Comparison of ENCODE assay signal across 22 cellular contexts in the genomic region with DNA sequence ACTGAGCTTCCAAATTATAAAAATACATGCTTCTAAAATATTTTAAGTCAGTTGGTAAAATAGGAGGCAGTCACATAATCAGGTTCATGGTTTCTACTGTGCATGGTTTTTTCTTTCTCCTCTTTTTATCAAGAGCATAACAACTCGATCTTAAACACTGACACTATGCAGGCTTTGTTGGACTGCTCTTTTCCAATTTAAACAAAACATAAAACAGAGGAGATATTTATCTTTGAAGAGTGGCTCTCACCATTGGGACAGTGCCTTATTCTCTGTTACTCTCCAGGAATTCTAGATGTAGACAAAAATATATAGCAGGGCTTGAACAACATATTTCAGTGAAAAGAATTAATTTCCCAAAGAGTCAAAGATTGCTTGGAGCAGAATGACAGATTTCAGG.
"Had no signal": no experiment of that assay in that cellular context is flagged by ENCODE, and none has a peak within 500 bp of the region (broad histone marks: within the 10 kb centered on the region; RNA-seq: fewer than 3 reads in every experiment).

No MANE protein-coding gene starts in this region.

- ATAC-seq: activated CD4-positive, alpha-beta T cell treated with anti-CD3 and anti-CD28 coated beads for 36 hours had no signal

- H3K36me3 Mint-ChIP-seq: activated naive CD8-positive, alpha-beta T cell treated with anti-CD3 and anti-CD28 coated beads, Interleukin-2, amount 10 ng/mL, durations not matched to agents 7 days and 5 days had no signal

- H3K27me3 ChIP-seq: breast epithelium, Peyer's patch had no signal

- H3K36me3 ChIP-seq: breast epithelium, Peyer's patch, WERI-Rb-1 had no signal

- DNase-seq: activated CD4-positive, alpha-beta memory T cell treated with anti-CD3 and anti-CD28 coated beads, Interleukin-2, amount 10 ng/mL, durations not matched to agents 7 days and 5 days; activated CD4-positive, alpha-beta T cell treated with anti-CD3 and anti-CD28 coated beads for 36 hours; activated CD4-positive, alpha-beta T cell treated with anti-CD3 and anti-CD28 coated beads, Interleukin-2, amount 50 U/mL, for 1 hour; activated CD8-positive, alpha-beta memory T cell treated with anti-CD3 and anti-CD28 coated beads, Interleukin-2, amount 50 U/mL, for 4 hours; activated naive CD4-positive, alpha-beta T cell treated with anti-CD3 and anti-CD28 coated beads, Interleukin-2, amount 50 U/mL, for 16 hours; activated naive CD8-positive, alpha-beta T cell treated with anti-CD3 and anti-CD28 coated beads, Interleukin-2, amount 10 ng/mL, durations not matched to agents 7 days and 5 days; aorta; caudate nucleus; NCI-H1092; NCI-H1417; NCI-H1694; NCI-H2029; NCI-H2107; NCI-H345; NCI-H510A; NCI-H69; Peyer's patch; SHP77; T-helper 1 cell; WERI-Rb-1 had no signal

- H3K9me3 ChIP-seq: breast epithelium, Peyer's patch had no signal

- H3K9ac ChIP-seq: KMS-11 had no signal

- H3K4me1 ChIP-seq: breast epithelium, Peyer's patch had no signal

- H3K27ac Mint-ChIP-seq: activated CD4-positive, alpha-beta memory T cell treated with anti-CD3 and anti-CD28 coated beads, Interleukin-2, amount 10 ng/mL, durations not matched to agents 7 days and 5 days; activated CD4-positive, alpha-beta T cell treated with anti-CD3 and anti-CD28 coated beads for 36 hours; activated naive CD8-positive, alpha-beta T cell treated with anti-CD3 and anti-CD28 coated beads, Interleukin-2, amount 10 ng/mL, durations not matched to agents 7 days and 5 days had no signal

- H3K27ac ChIP-seq: breast epithelium, KMS-11, Peyer's patch, WERI-Rb-1 had no signal

- H3K4me2 ChIP-seq: KMS-11 had no signal

- H3K27me3 Mint-ChIP-seq: activated CD4-positive, alpha-beta memory T cell treated with anti-CD3 and anti-CD28 coated beads, Interleukin-2, amount 10 ng/mL, durations not matched to agents 7 days and 5 days; activated CD4-positive, alpha-beta T cell treated with anti-CD3 and anti-CD28 coated beads for 36 hours; activated naive CD8-positive, alpha-beta T cell treated with anti-CD3 and anti-CD28 coated beads, Interleukin-2, amount 10 ng/mL, durations not matched to agents 7 days and 5 days had no signal

- H3K4me1 Mint-ChIP-seq: activated CD4-positive, alpha-beta memory T cell treated with anti-CD3 and anti-CD28 coated beads, Interleukin-2, amount 10 ng/mL, durations not matched to agents 7 days and 5 days; activated CD4-positive, alpha-beta T cell treated with anti-CD3 and anti-CD28 coated beads for 36 hours; activated naive CD8-positive, alpha-beta T cell treated with anti-CD3 and anti-CD28 coated beads, Interleukin-2, amount 10 ng/mL, durations not matched to agents 7 days and 5 days had no signal

- H3K4me3 ChIP-seq: breast epithelium, Peyer's patch had no signal

- H3K4me3 Mint-ChIP-seq: activated CD4-positive, alpha-beta memory T cell treated with anti-CD3 and anti-CD28 coated beads, Interleukin-2, amount 10 ng/mL, durations not matched to agents 7 days and 5 days; activated CD4-positive, alpha-beta T cell treated with anti-CD3 and anti-CD28 coated beads for 36 hours; activated naive CD8-positive, alpha-beta T cell treated with anti-CD3 and anti-CD28 coated beads, Interleukin-2, amount 10 ng/mL, durations not matched to agents 7 days and 5 days had no signal
